8 cellular contexts compared by ENCODE assay signal in the genomic region with DNA sequence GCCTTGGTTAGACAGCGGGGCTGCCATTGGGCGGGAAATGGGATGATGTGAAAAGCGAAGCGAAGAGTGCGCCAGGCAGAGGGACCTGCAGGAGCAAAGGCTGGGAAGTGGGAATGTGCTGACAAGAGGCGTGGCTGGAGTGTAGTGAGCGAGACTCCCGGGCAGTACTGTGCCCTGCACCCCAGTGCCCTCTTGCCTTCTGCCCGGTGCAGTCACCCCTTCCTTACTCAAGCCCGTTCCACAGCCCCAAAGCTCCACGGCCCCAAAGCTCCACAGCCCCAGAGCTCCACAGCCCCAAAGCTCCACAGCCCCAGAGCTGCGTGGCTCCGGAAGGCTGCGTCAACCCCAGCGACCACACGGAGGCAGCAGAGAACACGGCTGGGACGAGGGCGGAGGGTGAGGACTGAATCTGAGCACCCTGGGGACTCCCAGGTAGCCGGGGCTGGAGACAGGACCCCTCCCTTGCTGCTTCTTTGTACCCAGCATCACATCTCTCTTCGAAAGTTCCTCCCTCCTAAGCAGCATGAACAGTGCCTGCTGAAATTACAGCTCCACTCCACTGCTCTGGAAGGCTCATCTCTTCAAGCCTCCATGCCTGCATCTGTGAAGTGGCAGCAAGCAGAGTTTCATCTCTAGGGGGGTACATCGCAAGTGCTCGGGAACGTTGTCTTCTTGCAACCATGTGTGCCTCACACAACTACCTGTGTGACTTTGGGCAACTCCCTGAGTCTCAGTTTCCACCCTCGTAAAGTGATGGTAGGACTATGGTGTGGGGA.
A peak's percentile ranks its signal among the peaks of the same experiment; 100 is the strongest.
DNase-seq lines count a peak whose midpoint lies in the region; ATAC-seq, FAIRE-seq and TF ChIP-seq lines count a peak whose summit lies in the region.

No MANE protein-coding gene starts in this region.

- H2AFZ ChIP-seq in K562 (ENCODE audit: low read depth, low read length): no peak overlapping the region; the same call in 1 of the 2 replicates

- CTCF ChIA-PET in K562 (lab: Yijun Ruan, JAX; ENCODE audit: low intra/inter-chr PET ratio): interaction anchor here (0.6 to 1.6 kb wide), 2 partner anchors 227 to 233 kb away, joined by 3 to 14 read pairs; no protein-coding TSS in a partner anchor

- peaks cover 3% of the 10 kb centered on the region for H3K4me1 Mint-ChIP-seq in T-helper 2 cell treated with Interferon-gamma antibody and Interleukin-4, amounts not matched to agents 5 μg/mL and 100 μg/mL, for 36 hours (ENCODE audit: low read depth)

- H3K27ac ChIP-seq in K562 (ENCODE audit: extremely low read depth, low read depth, low read length): no peak overlapping the region

- no peaks in the 10 kb centered on the region for H3K9me1 ChIP-seq in K562 (ENCODE audit: control insufficient read depth, insufficient read depth, low read length)

- TF ChIP-seq POLR2A in K562 (conservative IDR thresholded peaks at IDR 0.05): no peak

- no peak for TF ChIP-seq EP300 in K562 (IDR thresholded peaks at IDR 0.05; ENCODE audit: low read length)

- no peak overlapping the region for H3K4me3 Mint-ChIP-seq in T-helper 2 cell treated with Interferon-gamma antibody and Interleukin-4, amounts not matched to agents 5 μg/mL and 100 μg/mL, for 36 hours

- intact Hi-C loops in Right ventricle myocardium inferior (cut with DNase I): loop anchor here (5.0 kb wide), 2 partner anchors 224 to 809 kb away; partner anchors contain the start of gene WNT7A
- intact Hi-C loops in cardiac septum (cut with DNase I): loop anchor here (2.0 to 10.0 kb wide), 2 partner anchors 227 to 467 kb away; partner anchors contain the start of genes CHCHD4 and TMEM43
- intact Hi-C loops in K562 (cut with micrococcal nuclease): loop anchor here (1.0 to 10.0 kb wide), 3 partner anchors 227 to 467 kb away; partner anchors contain the start of genes CHCHD4 and TMEM43

- peak; percentile 94 to 96 (median 95) for TF ChIP-seq CTCF in K562 (IDR thresholded peaks at IDR 0.05 in 2 of 3, conservative IDR thresholded peaks at IDR 0.05 in 1 of 3; ENCODE audit: insufficient read depth in 2 of 3, low read depth in 1 of 3, low read length in 3 of 3)

- H3K4me2 ChIP-seq in K562 (ENCODE audit: insufficient read depth, low read length): no peak overlapping the region

- no peak overlapping the region for H3K4me3 ChIP-seq in K562

- no peaks in the 10 kb centered on the region for H3K36me3 ChIP-seq in K562 (ENCODE audit: control insufficient read depth, insufficient read depth, low read length)

- DNase-seq in Right ventricle myocardium inferior (ENCODE audit: missing footprints) (peak; percentile 76), cardiac septum (ENCODE audit: low spot score) (no peak), K562 (ENCODE audit: extremely low read depth in 1 of 4, low spot score in 3 of 4) (peak; percentile 79 to 89 (median 88)), inferior parietal cortex (ENCODE audit: extremely low spot score) (peak; percentile 71), foreskin melanocyte (no peak)
- peak; percentile 28 for DNase-seq in T-helper 2 cell treated with Interferon-gamma antibody and Interleukin-4, amounts not matched to agents 5 μg/mL and 100 μg/mL, for 36 hours (ENCODE audit: low spot score)
- DNase-seq in stimulated activated CD4-positive, alpha-beta T cell treated with anti-CD3 and anti-CD28 coated beads, Interleukin-1b, Interleukin-23, amount 100 ng/mL, for 24 hours (ENCODE audit: low read depth in 4 of 4, low spot score in 1 of 4): peak; percentile 29 to 53 (median 46)

- in situ Hi-C loops in K562 (cut with MboI): loop anchor here (25.0 kb wide), 1 partner anchor 1254 kb away; no protein-coding TSS in a partner anchor

- H3K36me3 Mint-ChIP-seq in T-helper 2 cell treated with Interferon-gamma antibody and Interleukin-4, amounts not matched to agents 5 μg/mL and 100 μg/mL, for 36 hours (ENCODE audit: low read depth): no peaks in the 10 kb centered on the region

- TF ChIP-seq RAD21 in K562 (CRISPR knock-in tag; conservative IDR thresholded peaks at IDR 0.05 in 1 of 2, IDR thresholded peaks at IDR 0.05 in 1 of 2): peak; percentile 79 to 94

- FAIRE-seq in K562 (lab: Jason Lieb, UNC): peak; percentile 85

- ATAC-seq in Right ventricle myocardium inferior: peak; percentile 61
- peak; percentile 75 for ATAC-seq in HG03460 (IDR thresholded peaks at IDR 0.05; ENCODE audit: unreplicated experiment)
- ATAC-seq in K562: peak; percentile 89

- H3K4me1 ChIP-seq in K562 (replicated peaks in 1 of 2; ENCODE audit: control insufficient read depth in 2 of 2, insufficient read depth in 2 of 2, low read length in 2 of 2): peaks cover 0 to 25% of the 10 kb centered on the region in 2 experiments; a peak in 3 of 5 replicates

- H3K27me3 Mint-ChIP-seq in T-helper 2 cell treated with Interferon-gamma antibody and Interleukin-4, amounts not matched to agents 5 μg/mL and 100 μg/mL, for 36 hours (ENCODE audit: low read depth): peaks cover 25% of the 10 kb centered on the region

- POLR2A ChIA-PET in K562 (lab: Yijun Ruan, JAX): interaction anchor here (1.0 to 1.3 kb wide), 3 partner anchors 12 to 206 kb away, joined by 3 to 5 read pairs (median 5); no protein-coding TSS in a partner anchor

- H3K27me3 ChIP-seq in K562 (ENCODE audit: control insufficient read depth in 2 of 2, insufficient read depth in 2 of 2, low read length in 2 of 2): peaks cover 2 to 56% of the 10 kb centered on the region in 2 experiments; a peak in 4 of 5 replicates

- BruUV-seq in K562 (replicated peaks; lab: Mats Ljungman, UMichigan): no TSS peak

- H3K9me3 ChIP-seq in K562 (replicated peaks; ENCODE audit: control insufficient read depth, insufficient read depth, low read depth, low read length): no peaks in the 10 kb centered on the region

- H3K79me2 ChIP-seq in K562 (ENCODE audit: control insufficient read depth, insufficient read depth, low read length): no peaks in the 10 kb centered on the region

- 5% methylated on average over 25 of the region's 25 CpGs for WGBS in K562 (ENCODE audit: insufficient coverage, low coverage, missing lambda C conversion rate)

- H3K27ac Mint-ChIP-seq in T-helper 2 cell treated with Interferon-gamma antibody and Interleukin-4, amounts not matched to agents 5 μg/mL and 100 μg/mL, for 36 hours: no peak overlapping the region

- H4K20me1 ChIP-seq in K562 (replicated peaks; ENCODE audit: control insufficient read depth, insufficient read depth, low read length): peaks cover 12% of the 10 kb centered on the region

- 0 out of 4 replicates have a peak overlapping the region, but pooled peaks of 1 of the 2 experiments have one; percentile 23 for H3K9ac ChIP-seq in K562 (ENCODE audit: insufficient read depth in 1 of 2, low read depth in 2 of 2, low read length in 2 of 2)

- no peaks in the 10 kb centered on the region for H3K9me3 Mint-ChIP-seq in T-helper 2 cell treated with Interferon-gamma antibody and Interleukin-4, amounts not matched to agents 5 μg/mL and 100 μg/mL, for 36 hours

TF ChIP-seq in K562, 482 proteins besides CTCF, POLR2A, EP300 and RAD21 (continues in another document):
- peak; percentile 63; the same call in 1 of the 2 replicates for TF ChIP-seq ETV5 (CRISPR knock-in tag; IDR thresholded peaks at IDR 0.05; ENCODE audit: low read depth)
- TF ChIP-seq, protein P1, sequence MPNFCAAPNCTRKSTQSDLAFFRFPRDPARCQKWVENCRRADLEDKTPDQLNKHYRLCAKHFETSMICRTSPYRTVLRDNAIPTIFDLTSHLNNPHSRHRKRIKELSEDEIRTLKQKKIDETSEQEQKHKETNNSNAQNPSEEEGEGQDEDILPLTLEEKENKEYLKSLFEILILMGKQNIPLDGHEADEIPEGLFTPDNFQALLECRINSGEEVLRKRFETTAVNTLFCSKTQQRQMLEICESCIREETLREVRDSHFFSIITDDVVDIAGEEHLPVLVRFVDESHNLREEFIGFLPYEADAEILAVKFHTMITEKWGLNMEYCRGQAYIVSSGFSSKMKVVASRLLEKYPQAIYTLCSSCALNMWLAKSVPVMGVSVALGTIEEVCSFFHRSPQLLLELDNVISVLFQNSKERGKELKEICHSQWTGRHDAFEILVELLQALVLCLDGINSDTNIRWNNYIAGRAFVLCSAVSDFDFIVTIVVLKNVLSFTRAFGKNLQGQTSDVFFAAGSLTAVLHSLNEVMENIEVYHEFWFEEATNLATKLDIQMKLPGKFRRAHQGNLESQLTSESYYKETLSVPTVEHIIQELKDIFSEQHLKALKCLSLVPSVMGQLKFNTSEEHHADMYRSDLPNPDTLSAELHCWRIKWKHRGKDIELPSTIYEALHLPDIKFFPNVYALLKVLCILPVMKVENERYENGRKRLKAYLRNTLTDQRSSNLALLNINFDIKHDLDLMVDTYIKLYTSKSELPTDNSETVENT (CRISPR knock-in tag; IDR thresholded peaks at IDR 0.05): no peak
- TF ChIP-seq RCOR1 (IDR thresholded peaks at IDR 0.05; ENCODE audit: borderline replicate concordance in 1 of 2, low read depth in 2 of 2, low read length in 2 of 2): no peak
- TF ChIP-seq CEBPB (tag; IDR thresholded peaks at IDR 0.05): no peak
- TF ChIP-seq ZBTB7A (IDR thresholded peaks at IDR 0.05; ENCODE audit: borderline replicate concordance, control insufficient read depth, low read depth, low read length): 0 out of 2 replicates have a peak, but pooled peaks have one; percentile 21
- peak; percentile 65; the same call in 1 of the 2 replicates for TF ChIP-seq ZNF263 (CRISPR knock-in tag; IDR thresholded peaks at IDR 0.05; ENCODE audit: borderline replicate concordance)
- TF ChIP-seq ZNF121 (CRISPR knock-in tag; conservative IDR thresholded peaks at IDR 0.05): no peak
- TF ChIP-seq, protein P2, sequence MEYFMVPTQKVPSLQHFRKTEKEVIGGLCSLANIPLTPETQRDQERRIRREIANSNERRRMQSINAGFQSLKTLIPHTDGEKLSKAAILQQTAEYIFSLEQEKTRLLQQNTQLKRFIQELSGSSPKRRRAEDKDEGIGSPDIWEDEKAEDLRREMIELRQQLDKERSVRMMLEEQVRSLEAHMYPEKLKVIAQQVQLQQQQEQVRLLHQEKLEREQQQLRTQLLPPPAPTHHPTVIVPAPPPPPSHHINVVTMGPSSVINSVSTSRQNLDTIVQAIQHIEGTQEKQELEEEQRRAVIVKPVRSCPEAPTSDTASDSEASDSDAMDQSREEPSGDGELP (CRISPR knock-in tag; IDR thresholded peaks at IDR 0.05; ENCODE audit: borderline replicate concordance): peak; percentile 34; the same call in 1 of the 2 replicates
- TF ChIP-seq CHD2 (IDR thresholded peaks at IDR 0.05; ENCODE audit: low read depth, low read length): no peak
- no peak for TF ChIP-seq GATAD2A (IDR thresholded peaks at IDR 0.05)
- TF ChIP-seq ZNF165 (CRISPR knock-in tag; IDR thresholded peaks at IDR 0.05; ENCODE audit: borderline replicate concordance): peak; percentile 10; the same call in 1 of the 2 replicates
- TF ChIP-seq YY1 (IDR thresholded peaks at IDR 0.05; ENCODE audit: borderline replicate concordance in 1 of 3, control insufficient read depth in 1 of 3, extremely low read depth in 1 of 3, insufficient read depth in 3 of 3, insufficient read length in 1 of 3, insufficient replicate concordance in 2 of 3, low read depth in 1 of 3, low read length in 2 of 3): peak in 2 of 3 experiments; percentile 3 to 12

Comparison
In these comparisons a context has a peak if more than half of its experiments do, and no peak if none do; other contexts are left out.
1. DNase-seq: peak in Right ventricle myocardium inferior (single experiment), T-helper 2 cell treated with Interferon-gamma antibody and Interleukin-4, amounts not matched to agents 5 μg/mL and 100 μg/mL, for 36 hours (single experiment), K562 (4 of 4), inferior parietal cortex (single experiment) and stimulated activated CD4-positive, alpha-beta T cell treated with anti-CD3 and anti-CD28 coated beads, Interleukin-1b, Interleukin-23, amount 100 ng/mL, for 24 hours (4 of 4); none in cardiac septum (single experiment) and foreskin melanocyte (single experiment).
2. Peak in every context shown above with its lines, with median percentiles within 50 percentile points of each other: ATAC-seq.